In the genomic region with DNA sequence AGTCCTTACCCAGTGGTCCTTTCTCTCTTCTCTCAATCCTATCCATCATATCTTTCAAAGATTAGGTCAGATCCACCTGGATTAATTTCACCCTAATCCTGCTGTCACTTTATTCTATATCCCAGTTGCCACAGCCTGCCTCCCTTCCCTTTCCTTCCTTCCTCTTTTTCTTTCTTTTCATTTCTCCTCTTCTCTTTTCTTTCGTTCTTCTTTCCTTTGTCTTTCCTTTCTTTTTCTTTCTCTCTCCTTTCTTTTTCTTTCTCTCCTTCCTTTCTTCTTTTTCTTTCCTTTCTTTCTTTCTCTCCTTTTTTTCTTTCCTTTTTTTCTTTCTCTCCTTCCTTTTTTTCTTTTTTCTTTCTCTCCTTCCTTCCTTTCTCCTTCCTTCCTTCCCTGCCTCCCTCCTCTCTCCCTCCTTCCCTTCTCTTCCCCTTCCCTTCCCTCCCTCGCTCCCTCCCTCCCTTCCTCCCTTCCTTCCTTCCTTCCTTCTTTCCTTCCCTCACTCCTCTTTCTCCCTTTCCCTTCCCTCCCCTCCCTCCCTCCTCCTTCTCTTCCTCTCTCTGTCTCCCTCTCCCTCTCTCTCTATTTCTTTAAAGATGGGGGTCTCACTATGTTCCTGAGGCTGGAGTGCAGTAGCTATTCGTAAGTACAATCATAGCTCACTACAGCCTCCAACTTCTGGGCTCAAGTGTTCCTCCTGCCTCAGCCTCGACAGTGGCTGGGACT, we compare ENCODE assay signal across 21 cellular contexts. TPM values are rescaled to one million over a fixed set of nuclear protein-coding genes. Genes with fewer than 3 reads are reported as not detected.
DNase-seq lines count a peak whose midpoint lies in the region; ATAC-seq, FAIRE-seq and TF ChIP-seq lines count a peak whose summit lies in the region.
"Had no signal": no experiment of that assay in that cellular context is flagged by ENCODE, and none has a peak within 500 bp of the region (broad histone marks: within the 10 kb centered on the region; RNA-seq: fewer than 3 reads in every experiment).

No MANE protein-coding gene starts in this region.

- no peak for TF ChIP-seq RAD21 in K562 (CRISPR knock-in tag; conservative IDR thresholded peaks at IDR 0.05 in 1 of 2, IDR thresholded peaks at IDR 0.05 in 1 of 2)

- no peaks in the 10 kb centered on the region for H3K9me3 ChIP-seq in HEK293 (ENCODE audit: control insufficient read depth, insufficient read depth, low read depth, low read length)
- no peaks in the 10 kb centered on the region for H3K9me3 ChIP-seq in K562 (replicated peaks; ENCODE audit: control insufficient read depth, insufficient read depth, low read depth, low read length)
- H3K9me3 ChIP-seq: A549, HAP-1 had no signal

- POLR2A ChIA-PET in activated naive CD8-positive, alpha-beta T cell treated with anti-CD3 and anti-CD28 coated beads, Interleukin-2, amount 10 ng/mL, durations not matched to agents 7 days and 5 days (lab: Charles Lee), result no interaction called here
- POLR2A ChIA-PET in HEK293 (lab: Yijun Ruan, JAX), result no interaction called here
- POLR2A ChIA-PET in K562 (lab: Yijun Ruan, JAX), result interaction anchor here (3.1 to 6.9 kb wide), 2 partner anchors 13 to 15 kb away, joined by 13 to 54 read pairs; a partner anchor contains a TSS

- H3K36me3 ChIP-seq in HEK293 (ENCODE audit: control insufficient read depth in 2 of 2, insufficient read depth in 1 of 2, low read length in 2 of 2), result no peaks in the 10 kb centered on the region
- H3K36me3 ChIP-seq in K562 (ENCODE audit: control insufficient read depth, insufficient read depth, low read length), result no peaks in the 10 kb centered on the region
- H3K36me3 ChIP-seq: HAP-1 had no signal

- H3K36me3 Mint-ChIP-seq in activated naive CD8-positive, alpha-beta T cell treated with anti-CD3 and anti-CD28 coated beads, Interleukin-2, amount 10 ng/mL, durations not matched to agents 7 days and 5 days, result no peaks in the 10 kb centered on the region
- H3K36me3 Mint-ChIP-seq in activated naive CD8-positive, alpha-beta T cell treated with anti-CD3 and anti-CD28 coated beads, Interleukin-2, amount 50 U/mL, for 24 hours (ENCODE audit: low read depth), result no peaks in the 10 kb centered on the region
- no peaks in the 10 kb centered on the region for H3K36me3 Mint-ChIP-seq in progenitor cell of endocrine pancreas (ENCODE audit: insufficient read depth)

- FAIRE-seq in K562 (lab: Jason Lieb, UNC), result no peak
- FAIRE-seq: A549, GM12892, H54 had no signal

- no peak for TF ChIP-seq POLR2A in K562 (conservative IDR thresholded peaks at IDR 0.05)

- H3K4me1 ChIP-seq in HEK293 (ENCODE audit: control insufficient read depth, insufficient read depth, low read length) (no peaks in the 10 kb centered on the region), K562 (replicated peaks in 1 of 2; ENCODE audit: control insufficient read depth in 2 of 2, insufficient read depth in 2 of 2, low read length in 2 of 2) (peaks cover 26 to 37% of the 10 kb centered on the region in 2 experiments; a peak in 4 of 5 replicates)
- H3K4me1 ChIP-seq: A549, HAP-1 had no signal

- no peak for ATAC-seq in activated naive CD8-positive, alpha-beta T cell treated with anti-CD3 and anti-CD28 coated beads, Interleukin-2, amount 10 ng/mL, durations not matched to agents 7 days and 5 days (ENCODE audit: low read depth)
- no peak for ATAC-seq in activated naive CD8-positive, alpha-beta T cell treated with anti-CD3 and anti-CD28 coated beads, Interleukin-2, amount 50 U/mL, for 24 hours
- no peak for ATAC-seq in K562
- ATAC-seq: A549 had no signal

- intact Hi-C loops in K562 (cut with micrococcal nuclease), result no loop called here

- H3K9ac ChIP-seq in K562 (ENCODE audit: insufficient read depth in 1 of 2, low read depth in 2 of 2, low read length in 2 of 2), result no peak overlapping the region

- H3K27me3 Mint-ChIP-seq in activated naive CD8-positive, alpha-beta T cell treated with anti-CD3 and anti-CD28 coated beads, Interleukin-2, amount 10 ng/mL, durations not matched to agents 7 days and 5 days, result peaks cover 6% of the 10 kb centered on the region
- H3K27me3 Mint-ChIP-seq in activated naive CD8-positive, alpha-beta T cell treated with anti-CD3 and anti-CD28 coated beads, Interleukin-2, amount 50 U/mL, for 24 hours, result peaks cover 2% of the 10 kb centered on the region
- peaks cover 9% of the 10 kb centered on the region for H3K27me3 Mint-ChIP-seq in progenitor cell of endocrine pancreas

- H2AFZ ChIP-seq in K562 (ENCODE audit: low read depth, low read length), result no peak overlapping the region

- CTCF ChIA-PET in HEK293 (lab: Yijun Ruan, JAX), result interaction anchor here (0.6 to 1.5 kb wide), 4 partner anchors 14 to 29 kb away, joined by 3 to 6 read pairs (median 4); no protein-coding TSS in a partner anchor
- CTCF ChIA-PET in K562 (lab: Yijun Ruan, JAX; ENCODE audit: low intra/inter-chr PET ratio), result no interaction called here

- in situ Hi-C loops in K562 (cut with MboI), result no loop called here

- DNase-seq in activated naive CD8-positive, alpha-beta T cell treated with anti-CD3 and anti-CD28 coated beads, Interleukin-2, amount 10 ng/mL, durations not matched to agents 7 days and 5 days, result no peak
- DNase-seq in activated naive CD8-positive, alpha-beta T cell treated with anti-CD3 and anti-CD28 coated beads, Interleukin-2, amount 50 U/mL, for 24 hours, result no peak
- DNase-seq in K562 (ENCODE audit: extremely low read depth in 1 of 4, low spot score in 3 of 4), result no peak
- no peak for DNase-seq in activated effector memory CD4-positive, alpha-beta T cell treated with Interleukin-2 at 50 U/mL for 16 hours
- no peak for DNase-seq in progenitor cell of endocrine pancreas (ENCODE audit: low spot score, unreplicated experiment)
- DNase-seq: 8988T; ACHN; AML-193; C1 segment of cervical spinal cord; Calu3; CD4-positive, alpha-beta memory T cell; COR-L47; DMS53; DMS79 treated with DMSO at 0.1 percent for 48 hours; GF-D8; GOT3 had no signal

- H3K27ac ChIP-seq in HEK293 (ENCODE audit: extremely low read depth, low read depth, low read length) (no peak overlapping the region), K562 (ENCODE audit: extremely low read depth, low read depth, low read length) (no peak overlapping the region)
- H3K27ac ChIP-seq: A549 had no signal

- no peaks in the 10 kb centered on the region for H3K79me2 ChIP-seq in K562 (ENCODE audit: control insufficient read depth, insufficient read depth, low read length)

- no peaks in the 10 kb centered on the region for H3K9me1 ChIP-seq in K562 (ENCODE audit: control insufficient read depth, insufficient read depth, low read length)

- no peak overlapping the region for H3K4me3 ChIP-seq in HEK293 (ENCODE audit: low read depth, low read length)
- no peak overlapping the region for H3K4me3 ChIP-seq in K562
- H3K4me3 ChIP-seq: A549, HAP-1 had no signal

- no peak for TF ChIP-seq EP300 in K562 (IDR thresholded peaks at IDR 0.05; ENCODE audit: low read length)

- no peak overlapping the region for H3K27ac Mint-ChIP-seq in activated naive CD8-positive, alpha-beta T cell treated with anti-CD3 and anti-CD28 coated beads, Interleukin-2, amount 10 ng/mL, durations not matched to agents 7 days and 5 days
- H3K27ac Mint-ChIP-seq in activated naive CD8-positive, alpha-beta T cell treated with anti-CD3 and anti-CD28 coated beads, Interleukin-2, amount 50 U/mL, for 24 hours, result no peak overlapping the region
- no peak overlapping the region for H3K27ac Mint-ChIP-seq in progenitor cell of endocrine pancreas
- H3K27ac Mint-ChIP-seq: CD4-positive, alpha-beta memory T cell had no signal

- TF ChIP-seq CTCF in HEK293 (tag by site-specific recombination; IDR thresholded peaks at IDR 0.05), result no peak
- TF ChIP-seq CTCF in K562 (IDR thresholded peaks at IDR 0.05 in 2 of 3, conservative IDR thresholded peaks at IDR 0.05 in 1 of 3; ENCODE audit: insufficient read depth in 2 of 3, low read depth in 1 of 3, low read length in 3 of 3), result no peak
- no peak for TF ChIP-seq CTCF in progenitor cell of endocrine pancreas (IDR thresholded peaks at IDR 0.05; ENCODE audit: unreplicated experiment)

- no peaks in the 10 kb centered on the region for H3K27me3 ChIP-seq in K562 (ENCODE audit: control insufficient read depth in 2 of 2, insufficient read depth in 2 of 2, low read length in 2 of 2)

- BruUV-seq in K562 (replicated peaks; lab: Mats Ljungman, UMichigan), result no TSS peak

- H4K20me1 ChIP-seq in K562 (replicated peaks; ENCODE audit: control insufficient read depth, insufficient read depth, low read length), result no peaks in the 10 kb centered on the region

- WGBS in K562 (ENCODE audit: insufficient coverage, low coverage, missing lambda C conversion rate), result 20% methylated on average over 3 of the region's 4 CpGs

- H3K9me3 Mint-ChIP-seq in activated naive CD8-positive, alpha-beta T cell treated with anti-CD3 and anti-CD28 coated beads, Interleukin-2, amount 10 ng/mL, durations not matched to agents 7 days and 5 days, result no peaks in the 10 kb centered on the region
- no peaks in the 10 kb centered on the region for H3K9me3 Mint-ChIP-seq in activated naive CD8-positive, alpha-beta T cell treated with anti-CD3 and anti-CD28 coated beads, Interleukin-2, amount 50 U/mL, for 24 hours
- no peaks in the 10 kb centered on the region for H3K9me3 Mint-ChIP-seq in progenitor cell of endocrine pancreas (ENCODE audit: low read depth)
- H3K9me3 Mint-ChIP-seq: CD4-positive, alpha-beta memory T cell had no signal

- H3K4me1 Mint-ChIP-seq in activated naive CD8-positive, alpha-beta T cell treated with anti-CD3 and anti-CD28 coated beads, Interleukin-2, amount 10 ng/mL, durations not matched to agents 7 days and 5 days, result no peaks in the 10 kb centered on the region
- H3K4me1 Mint-ChIP-seq in activated naive CD8-positive, alpha-beta T cell treated with anti-CD3 and anti-CD28 coated beads, Interleukin-2, amount 50 U/mL, for 24 hours, result no peaks in the 10 kb centered on the region
- H3K4me1 Mint-ChIP-seq in progenitor cell of endocrine pancreas (ENCODE audit: low read depth), result no peaks in the 10 kb centered on the region
- H3K4me1 Mint-ChIP-seq: CD4-positive, alpha-beta memory T cell had no signal

- H3K4me2 ChIP-seq in K562 (ENCODE audit: insufficient read depth, low read length), result no peak overlapping the region
- H3K4me2 ChIP-seq: A549 had no signal

- peak overlapping the region; percentile 7 for H3K4me3 Mint-ChIP-seq in activated naive CD8-positive, alpha-beta T cell treated with anti-CD3 and anti-CD28 coated beads, Interleukin-2, amount 10 ng/mL, durations not matched to agents 7 days and 5 days
- no peak overlapping the region for H3K4me3 Mint-ChIP-seq in activated naive CD8-positive, alpha-beta T cell treated with anti-CD3 and anti-CD28 coated beads, Interleukin-2, amount 50 U/mL, for 24 hours
- no peak overlapping the region for H3K4me3 Mint-ChIP-seq in progenitor cell of endocrine pancreas (ENCODE audit: low read depth)
- H3K4me3 Mint-ChIP-seq: CD4-positive, alpha-beta memory T cell had no signal

RNA-seq across cellular contexts. Expression of a gene that starts 15.1 kb away (rescaled TPM):
- total RNA-seq in activated naive CD8-positive, alpha-beta T cell treated with anti-CD3 and anti-CD28 coated beads, Interleukin-2, amount 10 ng/mL, durations not matched to agents 7 days and 5 days, result 100 to 1,000 TPM; 126 to 135 TPM
- total RNA-seq in K562 (2011; cell fraction: chromatin; rRNA removed; ENCODE audit: low replicate concordance), result 199 and 338 TPM in 2 replicates
- 617 and 635 TPM in 2 replicates for total RNA-seq in K562 (2011; cell fraction: nucleolus; rRNA removed)
- 415 and 481 TPM in 2 replicates for total RNA-seq in K562 (2011; cell fraction: nucleoplasm; rRNA removed)
- 168 and 219 TPM in 2 replicates for total RNA-seq in K562 (2014; rRNA removed)
- total RNA-seq in K562 (2014; rRNA removed; fragmentation: Illumina TruSeq; extraction: Trizol), result 255 and 266 TPM in 2 replicates
- total RNA-seq in K562 (2015; rRNA removed; fragmentation: Illumina TruSeq; extraction: Trizol), result 334 and 390 TPM in 2 replicates
- total RNA-seq in K562 (2021), result 235 and 236 TPM in 2 replicates
- polyA plus RNA-seq in K562 (2011; rRNA removed), result 421 and 458 TPM in 2 replicates
- 436 and 437 TPM in 2 replicates for polyA plus RNA-seq in K562 (2011; cell fraction: cytosol; rRNA removed)
- polyA plus RNA-seq in K562 (2011; cell fraction: nucleus; rRNA removed), result 243 and 268 TPM in 2 replicates
- polyA plus RNA-seq in K562 (2012), result 288 and 388 TPM in 2 replicates
- 325 TPM in 2 replicates for polyA plus RNA-seq in K562 (2014; fragmentation: Illumina TruSeq; extraction: Trizol)
- 100 to 1,000 TPM; 487 to 548 TPM for polyA plus RNA-seq in K562 (2014; fragmentation: Nextera tagmentation; extraction: Ambion mirVana)
- polyA plus RNA-seq in K562 (2014; rRNA removed), result 186 and 201 TPM in 2 replicates
- 373 and 436 TPM in 2 replicates for polyA minus RNA-seq in K562 (2011; rRNA and poly(A)+ RNA removed)
- polyA minus RNA-seq in K562 (2011; cell fraction: cytosol; rRNA and poly(A)+ RNA removed), result 302 and 328 TPM in 2 replicates
- 75.8 and 117 TPM in 2 replicates for polyA minus RNA-seq in K562 (2011; cell fraction: nucleus; rRNA and poly(A)+ RNA removed)
- total RNA-seq in progenitor cell of endocrine pancreas, result 213 and 216 TPM in 2 replicates

RNA-seq across cellular contexts. Expression of a gene that starts 15.4 kb away (rescaled TPM):
- 1 to 10 TPM; 2.0 to 2.5 TPM for total RNA-seq in activated naive CD8-positive, alpha-beta T cell treated with anti-CD3 and anti-CD28 coated beads, Interleukin-2, amount 10 ng/mL, durations not matched to agents 7 days and 5 days
- 1.4 and 3.1 TPM in 2 replicates for total RNA-seq in K562 (2011; cell fraction: chromatin; rRNA removed; ENCODE audit: low replicate concordance)
- total RNA-seq in K562 (2011; cell fraction: nucleolus; rRNA removed), result 0.92 and 1.3 TPM in 2 replicates
- total RNA-seq in K562 (2011; cell fraction: nucleoplasm; rRNA removed), result 0.46 and 0.95 TPM in 2 replicates
- total RNA-seq in K562 (2014; rRNA removed) (0.90 and 1.00 TPM in 2 replicates), K562 (2014; rRNA removed; fragmentation: Illumina TruSeq; extraction: Trizol) (0.67 and 1.1 TPM in 2 replicates), K562 (2015; rRNA removed; fragmentation: Illumina TruSeq; extraction: Trizol) (0.68 and 0.76 TPM in 2 replicates), K562 (2021) (0.78 and 0.85 TPM in 2 replicates), progenitor cell of endocrine pancreas (5.7 and 6.1 TPM in 2 replicates)
- polyA plus RNA-seq in K562 (2011; rRNA removed) (0.50 and 1.0 TPM in 2 replicates), K562 (2014; fragmentation: Illumina TruSeq; extraction: Trizol) (1.1 and 1.5 TPM in 2 replicates), K562 (2014; fragmentation: Nextera tagmentation; extraction: Ambion mirVana) (under 1 TPM; 0.21 to 0.41 TPM), K562 (2014; rRNA removed) (1.2 and 1.5 TPM in 2 replicates)
- 0.60 and 1.0 TPM in 2 replicates for polyA plus RNA-seq in K562 (2011; cell fraction: cytosol; rRNA removed)
- polyA plus RNA-seq in K562 (2011; cell fraction: nucleus; rRNA removed), result 1.1 TPM in 2 replicates
- polyA plus RNA-seq in K562 (2012), result 0.62 and 0.81 TPM in 2 replicates
- polyA minus RNA-seq in K562 (2011; rRNA and poly(A)+ RNA removed), result 1.2 and 1.7 TPM in 2 replicates
- polyA minus RNA-seq in K562 (2011; cell fraction: cytosol; rRNA and poly(A)+ RNA removed), result 0.86 TPM in 1 of 2 replicates, not detected in the other
- 0.40 and 2.1 TPM in 2 replicates for polyA minus RNA-seq in K562 (2011; cell fraction: nucleus; rRNA and poly(A)+ RNA removed)
